1 cellular context compared by ENCODE assay signal in genomic region chr19:5487222-5487621, GRCh38.
TF ChIP-seq lines count a peak whose summit lies in the region.

No MANE protein-coding gene starts in this region.

TF ChIP-seq in SK-N-SH, 30 proteins besides CTCF, POLR2A, EP300 and RAD21 (continued from another document):
- no peak for TF ChIP-seq USF2 (IDR thresholded peaks at IDR 0.05; ENCODE audit: borderline replicate concordance, low read depth, low read length)
- no peak for TF ChIP-seq EZH2phosphoT487 (IDR thresholded peaks at IDR 0.05; ENCODE audit: borderline replicate concordance, low read depth)
- no peak for TF ChIP-seq MEF2A (IDR thresholded peaks at IDR 0.05; ENCODE audit: borderline replicate concordance, low read depth)
- TF ChIP-seq TAF1 (IDR thresholded peaks at IDR 0.05; ENCODE audit: borderline replicate concordance, low read depth, low read length): no peak
- TF ChIP-seq PBX3 (IDR thresholded peaks at IDR 0.05): no peak
- no peak for TF ChIP-seq IRF3 (IDR thresholded peaks at IDR 0.05; ENCODE audit: low read depth, low read length)
- TF ChIP-seq RCOR1 (IDR thresholded peaks at IDR 0.05; ENCODE audit: low read length): no peak
- no peak for TF ChIP-seq SIN3A (IDR thresholded peaks at IDR 0.05; ENCODE audit: borderline replicate concordance, low read depth, low read length)
TF ChIP-seq in SK-N-SH: peak in this region for 0.
